Comparison of ENCODE assay signal across 27 cellular contexts in the genomic region with DNA sequence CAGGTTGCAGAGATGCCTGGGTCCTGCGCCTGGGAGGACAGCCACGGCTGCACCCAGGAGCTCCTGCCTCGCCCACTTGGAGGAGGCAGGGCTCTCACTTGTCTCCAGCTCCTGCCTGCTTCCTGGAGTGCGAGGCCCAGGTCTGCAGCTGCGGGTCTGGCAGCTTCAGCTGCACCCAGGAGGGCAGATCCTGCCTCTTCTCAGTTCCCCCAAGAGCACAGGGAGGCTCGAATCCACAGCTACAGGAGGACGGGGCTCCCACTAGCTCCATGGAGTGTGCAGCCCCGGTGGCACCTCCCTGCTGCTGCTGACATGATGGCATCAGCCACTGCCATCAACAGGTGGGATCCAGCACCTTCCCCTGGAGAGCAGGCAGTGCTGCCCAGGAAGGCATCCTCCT. TPM values are rescaled to one million over a fixed set of nuclear protein-coding genes. Genes with fewer than 3 reads are reported as not detected.
"Had no signal": no experiment of that assay in that cellular context is flagged by ENCODE, and none has a peak within 500 bp of the region (broad histone marks: within the 10 kb centered on the region; RNA-seq: fewer than 3 reads in every experiment).

No MANE protein-coding gene starts in this region.

- H3K27ac ChIP-seq: colonic mucosa, heart left ventricle, neutrophil, right atrium auricular region, stomach, thoracic aorta, transverse colon had no signal

- H3K27me3 ChIP-seq: colonic mucosa, heart left ventricle, right atrium auricular region, stomach, transverse colon had no signal

- H3K27me3 Mint-ChIP-seq: naive B cell had no signal

- H3K4me3 ChIP-seq: colonic mucosa, heart left ventricle, lung, right atrium auricular region, stomach, thoracic aorta, transverse colon had no signal

- H3K4me3 Mint-ChIP-seq: endodermal cell, nephron progenitor cell had no signal

- H3K4me1 ChIP-seq: colonic mucosa had no signal

- H3K4me1 Mint-ChIP-seq: endodermal cell, nephron progenitor cell had no signal

- DNase-seq: colonic mucosa; effector CD4-positive, alpha-beta T cell; endodermal cell; heart left ventricle; hippocampal formation; left colon; left ventricle myocardium superior; mesenchymal stem cell; midbrain; naive B cell; nephron progenitor cell; small intestine; stimulated activated CD4-positive, alpha-beta T cell treated with anti-CD3 and anti-CD28 coated beads, Interleukin-12 subunit alpha, Interleukin-12 subunit beta, amount 100 ng/mL, for 4 hours; stimulated activated naive CD4-positive, alpha-beta T cell; stomach; substantia nigra; transverse colon had no signal

- H3K27ac Mint-ChIP-seq: endodermal cell, naive B cell, nephron progenitor cell had no signal

- H3K9me3 ChIP-seq: colonic mucosa, right atrium auricular region, thoracic aorta, transverse colon had no signal

- H3K36me3 ChIP-seq: colonic mucosa had no signal

- ATAC-seq: heart left ventricle, left colon, left ventricle myocardium superior had no signal

RNA-seq across cellular contexts. Expression of gene ZNF556, which starts 43.0 kb away (rescaled TPM):
- total RNA-seq: dermis microvascular lymphatic vessel endothelial cell, endodermal cell, glomerular endothelial cell, kidney epithelial cell, left ventricle myocardium superior, lung, osteoblast, pulmonary artery endothelial cell, right atrium auricular region, transverse colon, ureter had no signal
- polyA plus RNA-seq: heart left ventricle had no signal
